In the genomic region with DNA sequence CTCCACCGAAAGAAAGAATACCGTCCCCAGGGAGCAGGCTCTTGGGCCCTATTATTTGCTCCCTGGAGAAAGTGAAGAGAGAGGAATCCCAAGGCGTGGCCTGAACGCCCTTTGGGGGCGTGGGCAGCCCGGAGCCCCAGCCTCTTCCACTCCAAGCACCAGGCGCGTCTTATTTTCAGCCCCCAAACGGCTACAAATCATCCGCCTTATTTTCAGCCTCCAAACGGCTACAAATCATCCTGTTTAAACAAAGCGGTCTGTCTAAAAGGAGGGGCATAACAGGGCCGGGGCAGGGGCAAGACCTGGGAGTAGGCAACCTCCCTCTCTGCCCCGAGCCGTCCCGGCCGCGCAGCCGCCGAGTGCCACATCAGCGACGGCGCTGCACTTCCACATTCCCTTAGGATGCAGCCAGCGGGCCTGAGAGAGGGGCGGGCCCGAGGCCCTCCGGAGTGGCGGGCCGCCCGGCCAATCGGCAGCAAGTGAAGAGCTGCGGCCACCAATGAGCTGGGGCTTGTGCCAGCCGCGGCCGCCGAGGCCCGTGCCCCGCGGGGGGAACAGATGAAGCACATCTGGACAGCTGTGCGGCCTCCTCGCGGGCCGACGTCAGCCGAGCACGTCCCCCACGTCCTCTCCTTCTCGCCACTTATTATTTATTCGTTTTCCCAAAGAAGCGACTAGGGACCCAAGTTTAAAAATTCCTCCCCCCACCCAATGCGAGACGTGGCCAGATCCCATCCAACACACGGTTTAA, we compare ENCODE assay signal across 1 cellular context.
TF ChIP-seq lines count a peak whose summit lies in the region.

A gene with protein sequence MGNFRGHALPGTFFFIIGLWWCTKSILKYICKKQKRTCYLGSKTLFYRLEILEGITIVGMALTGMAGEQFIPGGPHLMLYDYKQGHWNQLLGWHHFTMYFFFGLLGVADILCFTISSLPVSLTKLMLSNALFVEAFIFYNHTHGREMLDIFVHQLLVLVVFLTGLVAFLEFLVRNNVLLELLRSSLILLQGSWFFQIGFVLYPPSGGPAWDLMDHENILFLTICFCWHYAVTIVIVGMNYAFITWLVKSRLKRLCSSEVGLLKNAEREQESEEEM (plus strand): TSS at position 561 of the 751 bp plus-strand sequence. CDS start 62,593 bp downstream, outside the sequence.

TF ChIP-seq in K562, 482 proteins besides CTCF, POLR2A, EP300 and RAD21 (continued from another document and continues in another):
- TF ChIP-seq ASH1L (IDR thresholded peaks at IDR 0.05; ENCODE audit: borderline replicate concordance, low read depth, partially characterized antibody) = peak; percentile 92
- TF ChIP-seq, protein P1, sequence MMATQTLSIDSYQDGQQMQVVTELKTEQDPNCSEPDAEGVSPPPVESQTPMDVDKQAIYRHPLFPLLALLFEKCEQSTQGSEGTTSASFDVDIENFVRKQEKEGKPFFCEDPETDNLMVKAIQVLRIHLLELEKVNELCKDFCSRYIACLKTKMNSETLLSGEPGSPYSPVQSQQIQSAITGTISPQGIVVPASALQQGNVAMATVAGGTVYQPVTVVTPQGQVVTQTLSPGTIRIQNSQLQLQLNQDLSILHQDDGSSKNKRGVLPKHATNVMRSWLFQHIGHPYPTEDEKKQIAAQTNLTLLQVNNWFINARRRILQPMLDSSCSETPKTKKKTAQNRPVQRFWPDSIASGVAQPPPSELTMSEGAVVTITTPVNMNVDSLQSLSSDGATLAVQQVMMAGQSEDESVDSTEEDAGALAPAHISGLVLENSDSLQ (IDR thresholded peaks at IDR 0.05) = peak; percentile 99
- TF ChIP-seq RBFOX2 (IDR thresholded peaks at IDR 0.05; ENCODE audit: low read depth, low read length) = peak; percentile 77
- peak; percentile 57; the same call in 1 of the 2 replicates for TF ChIP-seq ATF7 (IDR thresholded peaks at IDR 0.05)
- TF ChIP-seq, protein P2, sequence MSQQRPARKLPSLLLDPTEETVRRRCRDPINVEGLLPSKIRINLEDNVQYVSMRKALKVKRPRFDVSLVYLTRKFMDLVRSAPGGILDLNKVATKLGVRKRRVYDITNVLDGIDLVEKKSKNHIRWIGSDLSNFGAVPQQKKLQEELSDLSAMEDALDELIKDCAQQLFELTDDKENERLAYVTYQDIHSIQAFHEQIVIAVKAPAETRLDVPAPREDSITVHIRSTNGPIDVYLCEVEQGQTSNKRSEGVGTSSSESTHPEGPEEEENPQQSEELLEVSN (IDR thresholded peaks at IDR 0.05; ENCODE audit: borderline replicate concordance in 1 of 2, extremely low read depth in 1 of 2, insufficient read depth in 1 of 2, insufficient read length in 1 of 2, low read depth in 1 of 2, low read length in 1 of 2, poor library complexity in 1 of 2, severe bottlenecking in 1 of 2) = peak; percentile 36 to 53
- no peak for TF ChIP-seq KAT2B (IDR thresholded peaks at IDR 0.05; ENCODE audit: low read depth, low read length)
- TF ChIP-seq NRF1 (conservative IDR thresholded peaks at IDR 0.05 in 1 of 2, IDR thresholded peaks at IDR 0.05 in 1 of 2) = peak; percentile 87 to 89
- peak; percentile 92 for TF ChIP-seq MBD2 (IDR thresholded peaks at IDR 0.05; ENCODE audit: borderline replicate concordance, low read depth)
- no peak for TF ChIP-seq HLTF (IDR thresholded peaks at IDR 0.05)
- TF ChIP-seq, protein P3, sequence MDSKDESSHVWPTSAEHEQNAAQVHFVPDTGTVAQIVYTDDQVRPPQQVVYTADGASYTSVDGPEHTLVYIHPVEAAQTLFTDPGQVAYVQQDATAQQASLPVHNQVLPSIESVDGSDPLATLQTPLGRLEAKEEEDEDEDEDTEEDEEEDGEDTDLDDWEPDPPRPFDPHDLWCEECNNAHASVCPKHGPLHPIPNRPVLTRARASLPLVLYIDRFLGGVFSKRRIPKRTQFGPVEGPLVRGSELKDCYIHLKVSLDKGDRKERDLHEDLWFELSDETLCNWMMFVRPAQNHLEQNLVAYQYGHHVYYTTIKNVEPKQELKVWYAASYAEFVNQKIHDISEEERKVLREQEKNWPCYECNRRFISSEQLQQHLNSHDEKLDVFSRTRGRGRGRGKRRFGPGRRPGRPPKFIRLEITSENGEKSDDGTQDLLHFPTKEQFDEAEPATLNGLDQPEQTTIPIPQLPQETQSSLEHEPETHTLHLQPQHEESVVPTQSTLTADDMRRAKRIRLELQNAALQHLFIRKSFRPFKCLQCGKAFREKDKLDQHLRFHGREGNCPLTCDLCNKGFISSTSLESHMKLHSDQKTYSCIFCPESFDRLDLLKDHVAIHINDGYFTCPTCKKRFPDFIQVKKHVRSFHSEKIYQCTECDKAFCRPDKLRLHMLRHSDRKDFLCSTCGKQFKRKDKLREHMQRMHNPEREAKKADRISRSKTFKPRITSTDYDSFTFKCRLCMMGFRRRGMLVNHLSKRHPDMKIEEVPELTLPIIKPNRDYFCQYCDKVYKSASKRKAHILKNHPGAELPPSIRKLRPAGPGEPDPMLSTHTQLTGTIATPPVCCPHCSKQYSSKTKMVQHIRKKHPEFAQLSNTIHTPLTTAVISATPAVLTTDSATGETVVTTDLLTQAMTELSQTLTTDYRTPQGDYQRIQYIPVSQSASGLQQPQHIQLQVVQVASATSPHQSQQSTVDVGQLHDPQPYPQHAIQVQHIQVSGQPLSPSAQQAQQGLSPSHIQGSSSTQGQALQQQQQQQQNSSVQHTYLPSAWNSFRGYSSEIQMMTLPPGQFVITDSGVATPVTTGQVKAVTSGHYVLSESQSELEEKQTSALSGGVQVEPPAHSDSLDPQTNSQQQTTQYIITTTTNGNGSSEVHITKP (IDR thresholded peaks at IDR 0.05; ENCODE audit: partially characterized antibody) = peak; percentile 64
- TF ChIP-seq RB1 (IDR thresholded peaks at IDR 0.05; ENCODE audit: low read depth) = peak; percentile 30; the same call in 1 of the 2 replicates
- peak; percentile 95 for TF ChIP-seq CTBP1 (IDR thresholded peaks at IDR 0.05; ENCODE audit: borderline replicate concordance)
- TF ChIP-seq POLR2G (IDR thresholded peaks at IDR 0.05; ENCODE audit: low read depth, low read length) = peak; percentile 81
- TF ChIP-seq PCBP1 (IDR thresholded peaks at IDR 0.05; ENCODE audit: low read depth, low read length, poor library complexity, severe bottlenecking) = peak; percentile 77
- TF ChIP-seq, protein P4, sequence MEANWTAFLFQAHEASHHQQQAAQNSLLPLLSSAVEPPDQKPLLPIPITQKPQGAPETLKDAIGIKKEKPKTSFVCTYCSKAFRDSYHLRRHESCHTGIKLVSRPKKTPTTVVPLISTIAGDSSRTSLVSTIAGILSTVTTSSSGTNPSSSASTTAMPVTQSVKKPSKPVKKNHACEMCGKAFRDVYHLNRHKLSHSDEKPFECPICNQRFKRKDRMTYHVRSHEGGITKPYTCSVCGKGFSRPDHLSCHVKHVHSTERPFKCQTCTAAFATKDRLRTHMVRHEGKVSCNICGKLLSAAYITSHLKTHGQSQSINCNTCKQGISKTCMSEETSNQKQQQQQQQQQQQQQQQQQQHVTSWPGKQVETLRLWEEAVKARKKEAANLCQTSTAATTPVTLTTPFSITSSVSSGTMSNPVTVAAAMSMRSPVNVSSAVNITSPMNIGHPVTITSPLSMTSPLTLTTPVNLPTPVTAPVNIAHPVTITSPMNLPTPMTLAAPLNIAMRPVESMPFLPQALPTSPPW (CRISPR knock-in tag; IDR thresholded peaks at IDR 0.05) = peak; percentile 91
- no peak for TF ChIP-seq JUND (IDR thresholded peaks at IDR 0.05; ENCODE audit: borderline replicate concordance, low read depth, low read length)
- TF ChIP-seq JUND (tag; IDR thresholded peaks at IDR 0.05; ENCODE audit: borderline replicate concordance, low read depth, low read length) = 0 out of 3 replicates have a peak, but pooled peaks have one; percentile 36
- peak; percentile 48; the same call in 1 of the 2 replicates for TF ChIP-seq HDAC2 (IDR thresholded peaks at IDR 0.05)
- peak; percentile 48; the same call in 1 of the 2 replicates for TF ChIP-seq ZFX (CRISPR knock-in tag; IDR thresholded peaks at IDR 0.05)
- TF ChIP-seq, protein P5, sequence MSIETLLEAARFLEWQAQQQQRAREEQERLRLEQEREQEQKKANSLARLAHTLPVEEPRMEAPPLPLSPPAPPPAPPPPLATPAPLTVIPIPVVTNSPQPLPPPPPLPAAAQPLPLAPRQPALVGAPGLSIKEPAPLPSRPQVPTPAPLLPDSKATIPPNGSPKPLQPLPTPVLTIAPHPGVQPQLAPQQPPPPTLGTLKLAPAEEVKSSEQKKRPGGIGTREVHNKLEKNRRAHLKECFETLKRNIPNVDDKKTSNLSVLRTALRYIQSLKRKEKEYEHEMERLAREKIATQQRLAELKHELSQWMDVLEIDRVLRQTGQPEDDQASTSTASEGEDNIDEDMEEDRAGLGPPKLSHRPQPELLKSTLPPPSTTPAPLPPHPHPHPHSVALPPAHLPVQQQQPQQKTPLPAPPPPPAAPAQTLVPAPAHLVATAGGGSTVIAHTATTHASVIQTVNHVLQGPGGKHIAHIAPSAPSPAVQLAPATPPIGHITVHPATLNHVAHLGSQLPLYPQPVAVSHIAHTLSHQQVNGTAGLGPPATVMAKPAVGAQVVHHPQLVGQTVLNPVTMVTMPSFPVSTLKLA (conservative IDR thresholded peaks at IDR 0.05) = 0 out of 4 replicates have a peak, but pooled peaks of 1 of the 2 experiments have one; percentile 27
- TF ChIP-seq SP2 (IDR thresholded peaks at IDR 0.05; ENCODE audit: extremely low read depth, low read depth, low read length, poor library complexity, severe bottlenecking) = peak; percentile 81
- TF ChIP-seq, protein P6, sequence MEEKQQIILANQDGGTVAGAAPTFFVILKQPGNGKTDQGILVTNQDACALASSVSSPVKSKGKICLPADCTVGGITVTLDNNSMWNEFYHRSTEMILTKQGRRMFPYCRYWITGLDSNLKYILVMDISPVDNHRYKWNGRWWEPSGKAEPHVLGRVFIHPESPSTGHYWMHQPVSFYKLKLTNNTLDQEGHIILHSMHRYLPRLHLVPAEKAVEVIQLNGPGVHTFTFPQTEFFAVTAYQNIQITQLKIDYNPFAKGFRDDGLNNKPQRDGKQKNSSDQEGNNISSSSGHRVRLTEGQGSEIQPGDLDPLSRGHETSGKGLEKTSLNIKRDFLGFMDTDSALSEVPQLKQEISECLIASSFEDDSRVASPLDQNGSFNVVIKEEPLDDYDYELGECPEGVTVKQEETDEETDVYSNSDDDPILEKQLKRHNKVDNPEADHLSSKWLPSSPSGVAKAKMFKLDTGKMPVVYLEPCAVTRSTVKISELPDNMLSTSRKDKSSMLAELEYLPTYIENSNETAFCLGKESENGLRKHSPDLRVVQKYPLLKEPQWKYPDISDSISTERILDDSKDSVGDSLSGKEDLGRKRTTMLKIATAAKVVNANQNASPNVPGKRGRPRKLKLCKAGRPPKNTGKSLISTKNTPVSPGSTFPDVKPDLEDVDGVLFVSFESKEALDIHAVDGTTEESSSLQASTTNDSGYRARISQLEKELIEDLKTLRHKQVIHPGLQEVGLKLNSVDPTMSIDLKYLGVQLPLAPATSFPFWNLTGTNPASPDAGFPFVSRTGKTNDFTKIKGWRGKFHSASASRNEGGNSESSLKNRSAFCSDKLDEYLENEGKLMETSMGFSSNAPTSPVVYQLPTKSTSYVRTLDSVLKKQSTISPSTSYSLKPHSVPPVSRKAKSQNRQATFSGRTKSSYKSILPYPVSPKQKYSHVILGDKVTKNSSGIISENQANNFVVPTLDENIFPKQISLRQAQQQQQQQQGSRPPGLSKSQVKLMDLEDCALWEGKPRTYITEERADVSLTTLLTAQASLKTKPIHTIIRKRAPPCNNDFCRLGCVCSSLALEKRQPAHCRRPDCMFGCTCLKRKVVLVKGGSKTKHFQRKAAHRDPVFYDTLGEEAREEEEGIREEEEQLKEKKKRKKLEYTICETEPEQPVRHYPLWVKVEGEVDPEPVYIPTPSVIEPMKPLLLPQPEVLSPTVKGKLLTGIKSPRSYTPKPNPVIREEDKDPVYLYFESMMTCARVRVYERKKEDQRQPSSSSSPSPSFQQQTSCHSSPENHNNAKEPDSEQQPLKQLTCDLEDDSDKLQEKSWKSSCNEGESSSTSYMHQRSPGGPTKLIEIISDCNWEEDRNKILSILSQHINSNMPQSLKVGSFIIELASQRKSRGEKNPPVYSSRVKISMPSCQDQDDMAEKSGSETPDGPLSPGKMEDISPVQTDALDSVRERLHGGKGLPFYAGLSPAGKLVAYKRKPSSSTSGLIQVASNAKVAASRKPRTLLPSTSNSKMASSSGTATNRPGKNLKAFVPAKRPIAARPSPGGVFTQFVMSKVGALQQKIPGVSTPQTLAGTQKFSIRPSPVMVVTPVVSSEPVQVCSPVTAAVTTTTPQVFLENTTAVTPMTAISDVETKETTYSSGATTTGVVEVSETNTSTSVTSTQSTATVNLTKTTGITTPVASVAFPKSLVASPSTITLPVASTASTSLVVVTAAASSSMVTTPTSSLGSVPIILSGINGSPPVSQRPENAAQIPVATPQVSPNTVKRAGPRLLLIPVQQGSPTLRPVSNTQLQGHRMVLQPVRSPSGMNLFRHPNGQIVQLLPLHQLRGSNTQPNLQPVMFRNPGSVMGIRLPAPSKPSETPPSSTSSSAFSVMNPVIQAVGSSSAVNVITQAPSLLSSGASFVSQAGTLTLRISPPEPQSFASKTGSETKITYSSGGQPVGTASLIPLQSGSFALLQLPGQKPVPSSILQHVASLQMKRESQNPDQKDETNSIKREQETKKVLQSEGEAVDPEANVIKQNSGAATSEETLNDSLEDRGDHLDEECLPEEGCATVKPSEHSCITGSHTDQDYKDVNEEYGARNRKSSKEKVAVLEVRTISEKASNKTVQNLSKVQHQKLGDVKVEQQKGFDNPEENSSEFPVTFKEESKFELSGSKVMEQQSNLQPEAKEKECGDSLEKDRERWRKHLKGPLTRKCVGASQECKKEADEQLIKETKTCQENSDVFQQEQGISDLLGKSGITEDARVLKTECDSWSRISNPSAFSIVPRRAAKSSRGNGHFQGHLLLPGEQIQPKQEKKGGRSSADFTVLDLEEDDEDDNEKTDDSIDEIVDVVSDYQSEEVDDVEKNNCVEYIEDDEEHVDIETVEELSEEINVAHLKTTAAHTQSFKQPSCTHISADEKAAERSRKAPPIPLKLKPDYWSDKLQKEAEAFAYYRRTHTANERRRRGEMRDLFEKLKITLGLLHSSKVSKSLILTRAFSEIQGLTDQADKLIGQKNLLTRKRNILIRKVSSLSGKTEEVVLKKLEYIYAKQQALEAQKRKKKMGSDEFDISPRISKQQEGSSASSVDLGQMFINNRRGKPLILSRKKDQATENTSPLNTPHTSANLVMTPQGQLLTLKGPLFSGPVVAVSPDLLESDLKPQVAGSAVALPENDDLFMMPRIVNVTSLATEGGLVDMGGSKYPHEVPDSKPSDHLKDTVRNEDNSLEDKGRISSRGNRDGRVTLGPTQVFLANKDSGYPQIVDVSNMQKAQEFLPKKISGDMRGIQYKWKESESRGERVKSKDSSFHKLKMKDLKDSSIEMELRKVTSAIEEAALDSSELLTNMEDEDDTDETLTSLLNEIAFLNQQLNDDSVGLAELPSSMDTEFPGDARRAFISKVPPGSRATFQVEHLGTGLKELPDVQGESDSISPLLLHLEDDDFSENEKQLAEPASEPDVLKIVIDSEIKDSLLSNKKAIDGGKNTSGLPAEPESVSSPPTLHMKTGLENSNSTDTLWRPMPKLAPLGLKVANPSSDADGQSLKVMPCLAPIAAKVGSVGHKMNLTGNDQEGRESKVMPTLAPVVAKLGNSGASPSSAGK (IDR thresholded peaks at IDR 0.05) = peak; percentile 41; the same call in 1 of the 2 replicates
- TF ChIP-seq NEUROD1 (IDR thresholded peaks at IDR 0.05; ENCODE audit: borderline replicate concordance, low read depth, low read length, partially characterized antibody) = peak; percentile 59
- peak; percentile 78 for TF ChIP-seq CXXC5 (CRISPR knock-in tag; IDR thresholded peaks at IDR 0.05)
- no peak for TF ChIP-seq POLR2B (IDR thresholded peaks at IDR 0.05; ENCODE audit: low read depth, partially characterized antibody)
